23 cellular contexts compared by ENCODE assay signal in genomic region chr5:5524327-5524726, GRCh38.
DNase-seq lines count a peak whose midpoint lies in the region; ATAC-seq and TF ChIP-seq lines count a peak whose summit lies in the region.
"Had no signal": no experiment of that assay in that cellular context is flagged by ENCODE, and none has a peak within 500 bp of the region (broad histone marks: within the 10 kb centered on the region; RNA-seq: fewer than 3 reads in every experiment).

No MANE protein-coding gene starts in this region.

- H3K36me3 ChIP-seq in KMS-11 (ENCODE audit: insufficient read depth) (no peaks in the 10 kb centered on the region), thyroid gland (no peaks in the 10 kb centered on the region)

- intact Hi-C loops in thyroid gland (cut with DNase I): no loop called here

- no peak for DNase-seq in activated T-cell treated with anti-CD3 and anti-CD28 coated beads, Interleukin-2, amount 50 U/mL, for 72 hours
- DNase-seq in activated T-cell treated with anti-CD3 and anti-CD28 coated beads, Interleukin-2, amount 50 U/mL, for 1 hour: no peak
- DNase-seq in activated naive CD8-positive, alpha-beta T cell treated with anti-CD3 and anti-CD28 coated beads, Interleukin-2, amount 10 ng/mL, durations not matched to agents 7 days and 5 days: no peak
- DNase-seq in stimulated activated effector memory CD8-positive, alpha-beta T cell treated with anti-CD3 and anti-CD28 coated beads, Interleukin-12 subunit alpha, Interleukin-12 subunit beta, amount 100 ng/mL, for 72 hours (ENCODE audit: low spot score in 2 of 2): no peak
- DNase-seq in RPMI8226 (no peak), thyroid gland (no peak)
- DNase-seq: activated T-cell treated with anti-CD3 and anti-CD28 coated beads, Interleukin-2, amount 50 U/mL, for 24 hours; DMS 273 treated with DMSO at 0.1 percent for 48 hours; foreskin fibroblast; HFFc6; Kasumi-1; left ventricle myocardium superior; NCI-H1048; NCI-H1930; NCI-H226; NCI-H748 treated with DMSO at 0.1 percent for 48 hours; stimulated activated CD4-positive, alpha-beta T cell treated with anti-CD3 and anti-CD28 coated beads, Interleukin-15, amount 100 ng/mL, for 24 hours; stimulated activated CD8-positive, alpha-beta memory T cell treated with anti-CD3 and anti-CD28 coated beads, Interleukin-4, amount 100 ng/mL, for 48 hours had no signal

- peak overlapping the region; percentile 49 for H3K27ac Mint-ChIP-seq in activated T-cell treated with anti-CD3 and anti-CD28 coated beads, Interleukin-2, amount 50 U/mL, for 72 hours
- H3K27ac Mint-ChIP-seq in activated naive CD8-positive, alpha-beta T cell treated with anti-CD3 and anti-CD28 coated beads, Interleukin-2, amount 10 ng/mL, durations not matched to agents 7 days and 5 days: peak overlapping the region; percentile 82
- peak overlapping the region; percentile 70 for H3K27ac Mint-ChIP-seq in stimulated activated effector memory CD8-positive, alpha-beta T cell treated with anti-CD3 and anti-CD28 coated beads, Interleukin-12 subunit alpha, Interleukin-12 subunit beta, amount 100 ng/mL, for 72 hours
- H3K27ac Mint-ChIP-seq: HFFc6 had no signal

- peaks cover 5 to 7% of the 10 kb centered on the region in 2 donors for H3K9me3 Mint-ChIP-seq in activated T-cell treated with anti-CD3 and anti-CD28 coated beads, Interleukin-2, amount 50 U/mL, for 72 hours
- H3K9me3 Mint-ChIP-seq in activated naive CD8-positive, alpha-beta T cell treated with anti-CD3 and anti-CD28 coated beads, Interleukin-2, amount 10 ng/mL, durations not matched to agents 7 days and 5 days: peaks cover 12% of the 10 kb centered on the region
- peaks cover 9% of the 10 kb centered on the region for H3K9me3 Mint-ChIP-seq in stimulated activated effector memory CD8-positive, alpha-beta T cell treated with anti-CD3 and anti-CD28 coated beads, Interleukin-12 subunit alpha, Interleukin-12 subunit beta, amount 100 ng/mL, for 72 hours
- H3K9me3 Mint-ChIP-seq: HFFc6 had no signal

- H3K4me1 ChIP-seq in KMS-11 (ENCODE audit: low read depth, poor library complexity, severe bottlenecking) (peaks cover 28% of the 10 kb centered on the region), thyroid gland (no peaks in the 10 kb centered on the region)

- peak overlapping the region in 1 of 2 donors; percentile 61 for H3K4me3 Mint-ChIP-seq in activated T-cell treated with anti-CD3 and anti-CD28 coated beads, Interleukin-2, amount 50 U/mL, for 72 hours
- H3K4me3 Mint-ChIP-seq in activated naive CD8-positive, alpha-beta T cell treated with anti-CD3 and anti-CD28 coated beads, Interleukin-2, amount 10 ng/mL, durations not matched to agents 7 days and 5 days: no peak overlapping the region
- no peak overlapping the region for H3K4me3 Mint-ChIP-seq in stimulated activated effector memory CD8-positive, alpha-beta T cell treated with anti-CD3 and anti-CD28 coated beads, Interleukin-12 subunit alpha, Interleukin-12 subunit beta, amount 100 ng/mL, for 72 hours
- H3K4me3 Mint-ChIP-seq: activated T-cell treated with anti-CD3 and anti-CD28 coated beads, Interleukin-2, amount 50 U/mL, for 24 hours had no signal

- WGBS in thyroid gland, 2 donors: 81 to 93% methylated on average over 3 of the region's 3 CpGs

- peak overlapping the region; percentile 72 for H2AFZ ChIP-seq in KMS-11 (ENCODE audit: low read depth)

- no peak overlapping the region for H3K9ac ChIP-seq in KMS-11

- H3K79me2 ChIP-seq in KMS-11 (ENCODE audit: insufficient read depth, low read depth): no peaks in the 10 kb centered on the region

- H4K20me1 ChIP-seq in KMS-11 (ENCODE audit: insufficient read depth): no peaks in the 10 kb centered on the region

- H3K27me3 ChIP-seq in KMS-11 (ENCODE audit: insufficient read depth, low read depth) (no peaks in the 10 kb centered on the region), thyroid gland (no peaks in the 10 kb centered on the region)

- H3K36me3 Mint-ChIP-seq in activated T-cell treated with anti-CD3 and anti-CD28 coated beads, Interleukin-2, amount 50 U/mL, for 72 hours (ENCODE audit: insufficient read depth in 2 of 2): peaks cover 6 to 12% of the 10 kb centered on the region in 2 donors
- peaks cover 24% of the 10 kb centered on the region for H3K36me3 Mint-ChIP-seq in activated naive CD8-positive, alpha-beta T cell treated with anti-CD3 and anti-CD28 coated beads, Interleukin-2, amount 10 ng/mL, durations not matched to agents 7 days and 5 days
- H3K36me3 Mint-ChIP-seq in stimulated activated effector memory CD8-positive, alpha-beta T cell treated with anti-CD3 and anti-CD28 coated beads, Interleukin-12 subunit alpha, Interleukin-12 subunit beta, amount 100 ng/mL, for 72 hours: no peaks in the 10 kb centered on the region

- H3K4me2 ChIP-seq in KMS-11: peak overlapping the region; percentile 18; the same call in 1 of the 2 replicates

- no peak for TF ChIP-seq CTCF in KMS-11 (conservative IDR thresholded peaks at IDR 0.05; ENCODE audit: low read depth, low read length)
- TF ChIP-seq CTCF in thyroid gland (IDR thresholded peaks at IDR 0.05): no peak

- H3K4me3 ChIP-seq in KMS-11 (IDR thresholded peaks at IDR 0.05; ENCODE audit: insufficient read depth, low read depth, low read length) (no peak overlapping the region), thyroid gland (replicated peaks in 1 of 3) (no peak overlapping the region)

- no peaks in the 10 kb centered on the region for H3K27me3 Mint-ChIP-seq in activated T-cell treated with anti-CD3 and anti-CD28 coated beads, Interleukin-2, amount 50 U/mL, for 72 hours (ENCODE audit: low read depth)
- H3K27me3 Mint-ChIP-seq in activated naive CD8-positive, alpha-beta T cell treated with anti-CD3 and anti-CD28 coated beads, Interleukin-2, amount 10 ng/mL, durations not matched to agents 7 days and 5 days: no peaks in the 10 kb centered on the region

- H3K27ac ChIP-seq in KMS-11: no peak overlapping the region; the same call in 1 of the 2 replicates
- no peak overlapping the region for H3K27ac ChIP-seq in thyroid gland
- H3K27ac ChIP-seq: C4-2B, epithelial cell of prostate had no signal

- POLR2A ChIA-PET in activated naive CD8-positive, alpha-beta T cell treated with anti-CD3 and anti-CD28 coated beads, Interleukin-2, amount 10 ng/mL, durations not matched to agents 7 days and 5 days (lab: Charles Lee): no interaction called here

- ATAC-seq in activated T-cell treated with anti-CD3 and anti-CD28 coated beads, Interleukin-2, amount 50 U/mL, for 72 hours (replicated peaks in 1 of 2): no peak
- no peak for ATAC-seq in activated naive CD8-positive, alpha-beta T cell treated with anti-CD3 and anti-CD28 coated beads, Interleukin-2, amount 10 ng/mL, durations not matched to agents 7 days and 5 days (ENCODE audit: low read depth)
- no peak for ATAC-seq in stimulated activated effector memory CD8-positive, alpha-beta T cell treated with anti-CD3 and anti-CD28 coated beads, Interleukin-12 subunit alpha, Interleukin-12 subunit beta, amount 100 ng/mL, for 72 hours
- ATAC-seq in GM19397 (IDR thresholded peaks at IDR 0.05; ENCODE audit: unreplicated experiment): no peak
- ATAC-seq: left ventricle myocardium superior, sciatic nerve had no signal

- TF ChIP-seq POLR2A in thyroid gland (IDR thresholded peaks at IDR 0.05): no peak

- H3K4me1 Mint-ChIP-seq in activated T-cell treated with anti-CD3 and anti-CD28 coated beads, Interleukin-2, amount 50 U/mL, for 72 hours (ENCODE audit: low read depth): peaks cover 41% of the 10 kb centered on the region
- H3K4me1 Mint-ChIP-seq in activated naive CD8-positive, alpha-beta T cell treated with anti-CD3 and anti-CD28 coated beads, Interleukin-2, amount 10 ng/mL, durations not matched to agents 7 days and 5 days: peaks cover 21% of the 10 kb centered on the region
- peaks cover 23% of the 10 kb centered on the region for H3K4me1 Mint-ChIP-seq in stimulated activated effector memory CD8-positive, alpha-beta T cell treated with anti-CD3 and anti-CD28 coated beads, Interleukin-12 subunit alpha, Interleukin-12 subunit beta, amount 100 ng/mL, for 72 hours

- H3K9me3 ChIP-seq in thyroid gland: no peaks in the 10 kb centered on the region
